In the genomic region with DNA sequence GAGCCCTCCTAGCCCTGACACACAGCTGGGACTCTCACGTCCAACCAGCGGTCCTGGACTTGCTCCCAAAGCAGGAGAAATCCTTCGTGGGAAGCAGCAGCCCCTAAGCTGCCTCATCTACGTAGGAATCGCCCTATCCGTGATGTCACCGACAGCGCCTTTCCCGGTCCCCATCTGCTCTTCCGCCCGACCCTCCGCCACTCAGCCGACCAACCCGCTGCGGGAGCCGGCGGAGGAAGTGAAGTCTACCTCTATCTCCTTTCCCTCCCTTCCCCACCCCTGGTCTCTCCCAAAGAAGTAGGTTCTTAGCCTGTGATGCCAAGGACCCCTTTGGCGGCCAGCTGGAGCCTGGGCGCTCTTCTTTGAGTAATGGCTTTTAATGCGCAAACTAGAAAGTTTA, we compare ENCODE assay signal across 13 cellular contexts.
"Had no signal": no experiment of that assay in that cellular context is flagged by ENCODE, and none has a peak within 500 bp of the region (broad histone marks: within the 10 kb centered on the region; RNA-seq: fewer than 3 reads in every experiment).

No MANE protein-coding gene starts in this region.

- FAIRE-seq: pancreas had no signal

- DNase-seq: activated CD4-positive, CD25-positive, alpha-beta regulatory T cell treated with anti-CD3 and anti-CD28 coated beads, Interleukin-2, amount 50 U/mL, for 72 hours; activated effector memory CD4-positive, alpha-beta T cell treated with Interleukin-2 at 50 U/mL for 16 hours; activated naive CD4-positive, alpha-beta T cell treated with anti-CD3 and anti-CD28 coated beads, Interleukin-2, amount 50 U/mL, for 16 hours; naive thymus-derived CD4-positive, alpha-beta T cell; pancreas; sigmoid colon; stimulated activated CD4-positive, alpha-beta T cell treated with anti-CD3 and anti-CD28 coated beads, Interleukin-1b, Interleukin-23, amount 100 ng/mL, for 48 hours; T-helper 9 cell; thyroid gland; uterus had no signal

- ATAC-seq: esophagus mucosa; naive thymus-derived CD4-positive, alpha-beta T cell had no signal

- H3K36me3 ChIP-seq: adrenal gland, cardiac muscle cell, pancreas, sigmoid colon, thyroid gland, uterus had no signal

- H3K4me1 ChIP-seq: adrenal gland, pancreas, sigmoid colon, thyroid gland, uterus had no signal

- H3K9me3 ChIP-seq: adrenal gland, pancreas, sigmoid colon, thyroid gland, uterus had no signal

- H3K4me3 ChIP-seq: cardiac muscle cell, pancreas, sigmoid colon, thyroid gland, uterus had no signal
